16 cellular contexts compared by ENCODE assay signal in the genomic region with DNA sequence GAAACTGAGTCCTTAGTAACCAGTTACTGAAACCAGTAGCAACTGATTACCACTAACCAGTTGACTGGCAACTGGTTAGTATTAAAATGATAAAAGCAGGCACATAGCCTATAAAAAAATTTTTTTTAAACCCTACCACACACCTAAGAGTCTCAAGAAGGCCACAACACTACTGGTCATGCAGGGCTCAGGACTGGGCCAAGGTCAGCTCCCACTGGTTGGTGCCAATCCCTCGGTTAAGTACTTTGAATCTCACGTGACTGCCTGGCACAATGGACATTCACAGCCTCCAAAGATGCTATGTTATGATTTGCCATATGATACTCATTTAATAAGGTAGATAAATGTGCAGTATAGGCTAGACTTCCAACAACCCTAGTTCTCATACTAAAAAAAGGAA. TPM values are rescaled to one million over a fixed set of nuclear protein-coding genes. Genes with fewer than 3 reads are reported as not detected.
DNase-seq lines count a peak whose midpoint lies in the region; ATAC-seq and TF ChIP-seq lines count a peak whose summit lies in the region.
"Had no signal": no experiment of that assay in that cellular context is flagged by ENCODE, and none has a peak within 500 bp of the region (broad histone marks: within the 10 kb centered on the region; RNA-seq: fewer than 3 reads in every experiment).

No MANE protein-coding gene starts in this region.

- WGBS in psoas muscle, 3 donors: 29 to 51% (median 33%) methylated on average over 2 of the region's 2 CpGs

- H3K4me1 Mint-ChIP-seq in CD4-positive, CD25-positive, alpha-beta regulatory T cell: peaks cover 25 to 85% (median 61%) of the 10 kb centered on the region in 4 donors
- peaks cover 46% of the 10 kb centered on the region for H3K4me1 Mint-ChIP-seq in CD8-positive, alpha-beta T cell (ENCODE audit: low read depth)

- DNase-seq in CD4-positive, CD25-positive, alpha-beta regulatory T cell: no peak
- no peak for DNase-seq in CD8-positive, alpha-beta T cell
- DNase-seq in left ventricle myocardium superior (no peak), psoas muscle (no peak), GM20000 (ENCODE audit: low spot score) (no peak), NCI-H1436 (lab: John Stamatoyannopoulos, UW) (no peak), hepatic stellate cell (ENCODE audit: low spot score) (no peak)
- DNase-seq in activated CD4-positive, CD25-positive, alpha-beta regulatory T cell treated with anti-CD3 and anti-CD28 coated beads, Interleukin-2, amount 50 U/mL, for 72 hours: no peak
- DNase-seq: GOT3, NCI-H1694 treated with DMSO at 0.1 percent for 48 hours, NCI-H2081 treated with DMSO at 0.1 percent for 48 hours, NCI-H446, NCI-H526, OCI-M1 had no signal

- CTCF ChIA-PET in CD8-positive, alpha-beta T cell (lab: Charles Lee): no interaction called here

- no peak overlapping the region for H3K27ac ChIP-seq in CD4-positive, CD25-positive, alpha-beta regulatory T cell (ENCODE audit: insufficient read depth, low read length, poor library complexity, severe bottlenecking)
- H3K27ac ChIP-seq in CD8-positive, alpha-beta T cell (ENCODE audit: low read depth, low read length): no peak overlapping the region
- peak overlapping the region; percentile 56 for H3K27ac ChIP-seq in psoas muscle
- H3K27ac ChIP-seq: BLaER1 had no signal

- no peaks in the 10 kb centered on the region for H3K9me3 Mint-ChIP-seq in CD4-positive, CD25-positive, alpha-beta regulatory T cell
- no peaks in the 10 kb centered on the region for H3K9me3 Mint-ChIP-seq in CD8-positive, alpha-beta T cell
- H3K9me3 Mint-ChIP-seq: IgD-negative memory B cell had no signal

- H3K36me3 Mint-ChIP-seq in CD4-positive, CD25-positive, alpha-beta regulatory T cell: peaks cover 16% of the 10 kb centered on the region
- H3K36me3 Mint-ChIP-seq in CD8-positive, alpha-beta T cell: peaks cover 16% of the 10 kb centered on the region

- H3K4me3 Mint-ChIP-seq in CD4-positive, CD25-positive, alpha-beta regulatory T cell: peak overlapping the region in 2 of 4 donors; percentile 23 to 55
- H3K4me3 Mint-ChIP-seq in CD8-positive, alpha-beta T cell: no peak overlapping the region
- H3K4me3 Mint-ChIP-seq: IgD-negative memory B cell had no signal

- ATAC-seq in CD4-positive, CD25-positive, alpha-beta regulatory T cell (ENCODE audit: low read depth in 2 of 2): no peak
- ATAC-seq in CD8-positive, alpha-beta T cell: no peak
- ATAC-seq in left ventricle myocardium superior (peak; percentile 26), psoas muscle (peak in 1 of 4 donors; percentile 37)

- peak overlapping the region; percentile 5 to 84 (median 39) for H3K27ac Mint-ChIP-seq in CD4-positive, CD25-positive, alpha-beta regulatory T cell
- H3K27ac Mint-ChIP-seq in CD8-positive, alpha-beta T cell: peak overlapping the region; percentile 53

- H3K27me3 Mint-ChIP-seq in CD4-positive, CD25-positive, alpha-beta regulatory T cell: no peaks in the 10 kb centered on the region
- H3K27me3 Mint-ChIP-seq in CD8-positive, alpha-beta T cell (ENCODE audit: low read depth): no peaks in the 10 kb centered on the region
- H3K27me3 Mint-ChIP-seq: IgD-negative memory B cell had no signal

- H3K36me3 ChIP-seq in CD4-positive, CD25-positive, alpha-beta regulatory T cell (ENCODE audit: control insufficient read depth, insufficient read depth, low read length): no peaks in the 10 kb centered on the region
- no peaks in the 10 kb centered on the region for H3K36me3 ChIP-seq in CD8-positive, alpha-beta T cell (ENCODE audit: insufficient read depth, low read length)
- H3K36me3 ChIP-seq in psoas muscle (ENCODE audit: insufficient read depth in 1 of 2, low read depth in 1 of 2): no peaks in the 10 kb centered on the region

- peaks cover 32% of the 10 kb centered on the region for H3K4me1 ChIP-seq in CD4-positive, CD25-positive, alpha-beta regulatory T cell (ENCODE audit: control insufficient read depth, insufficient read depth, low read length, poor library complexity, severe bottlenecking)
- no peaks in the 10 kb centered on the region for H3K4me1 ChIP-seq in CD8-positive, alpha-beta T cell (ENCODE audit: insufficient read depth, low read length)
- H3K4me1 ChIP-seq in psoas muscle: peaks cover 48% of the 10 kb centered on the region
- H3K4me1 ChIP-seq: BLaER1 had no signal

- intact Hi-C loops in CD8-positive, alpha-beta T cell (cut with DNase I, micrococcal nuclease): no loop called here
- intact Hi-C loops in left ventricle myocardium superior (cut with micrococcal nuclease) (no loop called here), psoas muscle (cut with DNase I) (loop anchor here (5.0 to 10.0 kb wide), 4 partner anchors 36 to 178 kb away; no protein-coding TSS in a partner anchor)

- H3K4me3 ChIP-seq in CD4-positive, CD25-positive, alpha-beta regulatory T cell (ENCODE audit: low read depth, low read length): no peak overlapping the region
- no peak overlapping the region for H3K4me3 ChIP-seq in CD8-positive, alpha-beta T cell (ENCODE audit: low read depth, low read length)
- no peak overlapping the region for H3K4me3 ChIP-seq in psoas muscle
- H3K4me3 ChIP-seq: BLaER1 had no signal

- TF ChIP-seq CTCF in CD8-positive, alpha-beta T cell (IDR thresholded peaks at IDR 0.05): no peak
- TF ChIP-seq CTCF in psoas muscle (IDR thresholded peaks at IDR 0.05): no peak
- no peak for TF ChIP-seq CTCF in GM20000 (IDR thresholded peaks at IDR 0.05; ENCODE audit: extremely low read depth, missing control alignments)

- no peaks in the 10 kb centered on the region for H3K27me3 ChIP-seq in CD4-positive, CD25-positive, alpha-beta regulatory T cell (ENCODE audit: control insufficient read depth, insufficient read depth, low read length)
- no peaks in the 10 kb centered on the region for H3K27me3 ChIP-seq in CD8-positive, alpha-beta T cell (ENCODE audit: insufficient read depth, low read length)
- no peaks in the 10 kb centered on the region for H3K27me3 ChIP-seq in psoas muscle (ENCODE audit: insufficient read depth in 3 of 3, low read length in 2 of 3)
- H3K27me3 ChIP-seq: BLaER1 had no signal

- no peaks in the 10 kb centered on the region for H3K9me3 ChIP-seq in CD4-positive, CD25-positive, alpha-beta regulatory T cell (ENCODE audit: control insufficient read depth in 2 of 2, low read length in 2 of 2)
- no peaks in the 10 kb centered on the region for H3K9me3 ChIP-seq in CD8-positive, alpha-beta T cell (ENCODE audit: low read length)
- H3K9me3 ChIP-seq in psoas muscle: no peaks in the 10 kb centered on the region
- H3K9me3 ChIP-seq: BLaER1 had no signal

- POLR2A ChIA-PET in CD8-positive, alpha-beta T cell (lab: Charles Lee): no interaction called here

RNA-seq across cellular contexts. Expression of a gene that starts 8.5 kb away (rescaled TPM):
- total RNA-seq in CD4-positive, CD25-positive, alpha-beta regulatory T cell: 177 TPM
- 10 to 100 TPM; 56.6 to 63.5 (median 63.0) TPM for polyA plus RNA-seq in CD4-positive, CD25-positive, alpha-beta regulatory T cell
- total RNA-seq in CD8-positive, alpha-beta T cell: 10 to 100 TPM; 56.0 to 57.7 TPM
- total RNA-seq in left ventricle myocardium superior (166 TPM), psoas muscle (10 to 100 TPM; 63.0 to 92.8 (median 76.8) TPM)
- 10 to 100 TPM; 24.0 to 60.6 (median 37.8) TPM for polyA plus RNA-seq in psoas muscle

Comparison
In these comparisons a context has a peak if more than half of its experiments do, and no peak if none do; other contexts are left out.
1. intact Hi-C loops: an anchor here in psoas muscle (5.0 to 10.0 kb wide); none called in CD8-positive, alpha-beta T cell and left ventricle myocardium superior.